ENCODE assay signal across 8 cellular contexts in the genomic region with DNA sequence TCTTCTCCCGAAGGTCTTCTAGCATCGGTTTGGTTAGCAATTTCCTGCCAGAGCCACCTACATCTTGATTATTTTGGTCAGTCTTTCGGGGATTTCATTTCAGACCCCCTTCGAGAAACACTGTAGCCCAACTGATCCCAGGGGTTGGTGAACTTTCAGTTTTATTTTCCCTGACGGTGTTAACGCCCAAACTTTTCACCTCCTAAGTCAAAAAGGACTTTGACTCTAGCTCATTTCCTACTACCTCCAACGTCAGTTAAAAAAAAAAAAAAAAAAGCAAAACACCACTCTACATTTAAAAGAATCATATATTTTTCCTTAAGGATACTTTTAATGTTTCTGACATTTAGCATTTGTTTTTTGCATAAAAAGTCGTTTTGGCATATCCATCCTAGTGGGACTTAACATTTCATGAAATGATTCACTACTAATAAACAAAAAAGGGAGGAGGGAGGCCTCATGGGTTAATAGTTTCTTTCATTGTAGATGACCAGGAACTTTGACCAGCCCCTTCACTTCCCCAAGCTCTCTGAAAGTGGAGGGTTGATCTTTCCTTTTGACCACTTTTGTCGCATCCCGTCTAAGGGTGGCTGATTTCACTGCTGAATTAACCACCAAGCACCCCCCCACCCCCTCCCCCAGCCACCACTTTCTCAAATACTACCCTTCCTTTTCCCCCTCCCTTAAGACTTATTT. TPM values are rescaled to one million over a fixed set of nuclear protein-coding genes. Genes with fewer than 3 reads are reported as not detected.
DNase-seq lines count a peak whose midpoint lies in the region; ATAC-seq and TF ChIP-seq lines count a peak whose summit lies in the region.

No MANE protein-coding gene starts in this region.

- TF ChIP-seq CTCF in fibroblast of the aortic adventitia (IDR thresholded peaks at IDR 0.05; ENCODE audit: insufficient read depth, low read length) (no peak), retinal pigment epithelial cell (conservative IDR thresholded peaks at IDR 0.05; ENCODE audit: low read depth, low read length) (no peak)

- H3K36me3 ChIP-seq in SK-N-MC (ENCODE audit: insufficient read depth, low read length) = no peaks in the 10 kb centered on the region

- H3K4me3 ChIP-seq in GM08714 (ENCODE audit: low read length) (peak overlapping the region; percentile 42), SK-N-MC (peak overlapping the region; percentile 49), fibroblast of the aortic adventitia (ENCODE audit: low read depth, low read length) (peak overlapping the region; percentile 56), retinal pigment epithelial cell (ENCODE audit: low read length) (peak overlapping the region; percentile 61)

- no peak overlapping the region for H3K27ac ChIP-seq in SK-N-MC

- H3K9ac ChIP-seq in SK-N-MC (ENCODE audit: insufficient read length) = no peak overlapping the region

- no peak for ATAC-seq in HG02938 (IDR thresholded peaks at IDR 0.05; ENCODE audit: unreplicated experiment)

- no peaks in the 10 kb centered on the region for H3K9me3 ChIP-seq in SK-N-MC (ENCODE audit: low read depth, low read length)

- DNase-seq in SK-N-MC (ENCODE audit: low read depth, low spot score) (no peak), fibroblast of the aortic adventitia (ENCODE audit: low read depth) (peak; percentile 48), retinal pigment epithelial cell (ENCODE audit: low read depth) (no peak), KG1 (lab: John Stamatoyannopoulos, UW) (no peak), NCI-H748 treated with DMSO at 0.1 percent for 48 hours (lab: John Stamatoyannopoulos, UW) (no peak)
- DNase-seq in stimulated activated CD8-positive, alpha-beta memory T cell treated with anti-CD3 and anti-CD28 coated beads, Interleukin-4, amount 100 ng/mL, for 48 hours = no peak

RNA-seq across cellular contexts. Expression of a gene that starts 0.8 kb away (rescaled TPM):
- 8.8 and 14.8 TPM in 2 replicates for total RNA-seq in fibroblast of the aortic adventitia (ENCODE audit: low replicate concordance)
